Comparison of ENCODE assay signal across 8 cellular contexts in the genomic region with DNA sequence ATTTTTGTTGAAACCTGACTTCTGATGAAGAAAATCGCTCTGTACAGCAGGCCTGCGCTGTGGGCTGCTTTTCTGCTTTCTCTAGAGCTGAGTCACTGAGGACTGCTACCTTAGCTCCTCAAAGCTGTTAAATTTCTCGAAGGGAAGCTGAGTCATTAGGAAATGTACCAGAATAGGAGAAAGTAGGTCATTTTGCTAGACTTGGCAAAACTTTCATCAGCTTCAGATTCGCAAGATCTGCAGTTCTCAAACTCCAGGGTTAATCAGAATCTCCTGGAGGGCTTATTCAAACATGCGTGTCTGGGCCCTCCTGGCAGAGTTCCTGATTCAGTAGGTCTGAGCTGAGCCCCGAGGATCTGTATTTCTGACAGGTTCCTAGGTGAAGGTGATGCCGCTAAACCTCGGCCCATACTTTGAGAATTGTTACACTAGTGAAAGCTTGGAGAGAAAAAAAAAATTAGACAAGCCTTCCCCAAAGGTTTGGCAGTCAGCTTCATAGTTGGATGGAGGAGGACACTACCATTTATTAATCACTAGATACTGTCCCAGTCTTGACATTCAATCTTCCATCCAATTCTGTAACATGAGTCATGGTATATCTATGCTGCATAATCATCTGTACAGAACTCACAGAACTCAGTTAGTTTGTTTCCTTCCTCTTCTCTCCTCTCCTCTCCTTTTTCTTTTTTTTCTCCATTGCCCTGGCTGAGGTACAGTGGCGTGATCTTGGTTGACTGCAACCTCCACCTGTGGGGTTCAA.
DNase-seq lines count a peak whose midpoint lies in the region; ATAC-seq and TF ChIP-seq lines count a peak whose summit lies in the region.

No MANE protein-coding gene starts in this region.

- H3K36me3 ChIP-seq in heart right ventricle, result no peaks in the 10 kb centered on the region
- H3K36me3 ChIP-seq in naive thymus-derived CD4-positive, alpha-beta T cell (ENCODE audit: control insufficient read depth in 2 of 3, insufficient read depth in 3 of 3, low read length in 3 of 3), result no peaks in the 10 kb centered on the region

- 61 to 70% methylated on average over 9 of the region's 9 CpGs for WGBS in heart right ventricle, 2 donors

- peak; percentile 91 for DNase-seq in HFFc6
- DNase-seq in activated CD4-positive, alpha-beta T cell treated with anti-CD3 and anti-CD28 coated beads, Interleukin-2, amount 50 U/mL, for 48 hours, result peak; percentile 23 to 41
- DNase-seq in heart right ventricle, result peak in 1 of 2 donors; percentile 3
- DNase-seq in stimulated activated CD4-positive, alpha-beta T cell treated with anti-CD3 and anti-CD28 coated beads, Interleukin-2, amount 100 ng/mL, for 24 hours, result peak; percentile 24 to 31
- no peak for DNase-seq in KBM-7
- no peak for DNase-seq in GF-D8 (lab: John Stamatoyannopoulos, UW)
- DNase-seq in activated CD8-positive, alpha-beta memory T cell treated with anti-CD3 and anti-CD28 coated beads, Interleukin-2, amount 10 ng/mL, durations not matched to agents 7 days and 5 days, result no peak
- no peak for DNase-seq in naive thymus-derived CD4-positive, alpha-beta T cell

- peaks cover 0 to 17% (median 6%) of the 10 kb centered on the region in 9 donors for H3K4me1 ChIP-seq in heart right ventricle
- H3K4me1 ChIP-seq in naive thymus-derived CD4-positive, alpha-beta T cell (ENCODE audit: control insufficient read depth in 2 of 2, insufficient read depth in 2 of 2, low read length in 2 of 2), result no peaks in the 10 kb centered on the region

- no peak overlapping the region for H3K4me3 ChIP-seq in heart right ventricle
- H3K4me3 ChIP-seq in naive thymus-derived CD4-positive, alpha-beta T cell (ENCODE audit: low read length), result no peak overlapping the region

- POLR2A ChIA-PET in naive thymus-derived CD4-positive, alpha-beta T cell (lab: Charles Lee), result no interaction called here

- no peaks in the 10 kb centered on the region for H3K27me3 Mint-ChIP-seq in HFFc6 (ENCODE audit: insufficient read depth)
- peaks cover 2% of the 10 kb centered on the region for H3K27me3 Mint-ChIP-seq in activated CD8-positive, alpha-beta memory T cell treated with anti-CD3 and anti-CD28 coated beads, Interleukin-2, amount 10 ng/mL, durations not matched to agents 7 days and 5 days
- peaks cover 0 to 17% (median 0%) of the 10 kb centered on the region in 5 donors for H3K27me3 Mint-ChIP-seq in naive thymus-derived CD4-positive, alpha-beta T cell

- in situ Hi-C loops in KBM-7 (cut with MboI; ENCODE audit: low pct_unique_long_range_greater_than_20kb, low sequenced_read_pairs), result no loop called here

- H3K27ac Mint-ChIP-seq in HFFc6, result peak overlapping the region; percentile 84
- no peak overlapping the region for H3K27ac Mint-ChIP-seq in activated CD8-positive, alpha-beta memory T cell treated with anti-CD3 and anti-CD28 coated beads, Interleukin-2, amount 10 ng/mL, durations not matched to agents 7 days and 5 days
- peak overlapping the region in 1 of 9 donors; percentile 51 for H3K27ac Mint-ChIP-seq in naive thymus-derived CD4-positive, alpha-beta T cell

- no peaks in the 10 kb centered on the region for H3K36me3 Mint-ChIP-seq in HFFc6 (ENCODE audit: low read depth)
- no peaks in the 10 kb centered on the region for H3K36me3 Mint-ChIP-seq in activated CD8-positive, alpha-beta memory T cell treated with anti-CD3 and anti-CD28 coated beads, Interleukin-2, amount 10 ng/mL, durations not matched to agents 7 days and 5 days
- H3K36me3 Mint-ChIP-seq in naive thymus-derived CD4-positive, alpha-beta T cell, result peaks cover 0 to 4% (median 0%) of the 10 kb centered on the region in 5 donors

- H3K9me3 ChIP-seq in heart right ventricle, result no peaks in the 10 kb centered on the region
- H3K9me3 ChIP-seq in naive thymus-derived CD4-positive, alpha-beta T cell (ENCODE audit: control insufficient read depth in 2 of 3, low read length in 3 of 3), result no peaks in the 10 kb centered on the region

- peaks cover 22% of the 10 kb centered on the region for H3K4me1 Mint-ChIP-seq in HFFc6 (ENCODE audit: low read depth)
- H3K4me1 Mint-ChIP-seq in activated CD8-positive, alpha-beta memory T cell treated with anti-CD3 and anti-CD28 coated beads, Interleukin-2, amount 10 ng/mL, durations not matched to agents 7 days and 5 days, result peaks cover 4% of the 10 kb centered on the region
- H3K4me1 Mint-ChIP-seq in naive thymus-derived CD4-positive, alpha-beta T cell, result peaks cover 0 to 22% (median 0%) of the 10 kb centered on the region in 7 donors

- intact Hi-C loops in heart right ventricle (cut with DNase I), result no loop called here
- intact Hi-C loops in naive thymus-derived CD4-positive, alpha-beta T cell (cut with micrococcal nuclease), result loop anchor here in 1 of 2 donors (10.0 kb wide), 1 partner anchor 138 kb away; no protein-coding TSS in a partner anchor

- no peaks in the 10 kb centered on the region for H3K9me3 Mint-ChIP-seq in HFFc6
- no peaks in the 10 kb centered on the region for H3K9me3 Mint-ChIP-seq in activated CD8-positive, alpha-beta memory T cell treated with anti-CD3 and anti-CD28 coated beads, Interleukin-2, amount 10 ng/mL, durations not matched to agents 7 days and 5 days (ENCODE audit: low read depth)
- H3K9me3 Mint-ChIP-seq in naive thymus-derived CD4-positive, alpha-beta T cell, result peaks cover 0 to 9% (median 0%) of the 10 kb centered on the region in 11 donors

- ATAC-seq in heart right ventricle, result peak in 7 of 8 donors; percentile 39 to 93 (median 76)
- ATAC-seq in activated CD8-positive, alpha-beta memory T cell treated with anti-CD3 and anti-CD28 coated beads, Interleukin-2, amount 10 ng/mL, durations not matched to agents 7 days and 5 days, result no peak
- no peak for ATAC-seq in naive thymus-derived CD4-positive, alpha-beta T cell

- H3K27ac ChIP-seq in heart right ventricle, result peak overlapping the region in 1 of 10 donors; percentile 32
- H3K27ac ChIP-seq in naive thymus-derived CD4-positive, alpha-beta T cell (ENCODE audit: low read depth, low read length), result no peak overlapping the region

- CTCF ChIA-PET in activated CD8-positive, alpha-beta memory T cell treated with anti-CD3 and anti-CD28 coated beads, Interleukin-2, amount 10 ng/mL, durations not matched to agents 7 days and 5 days (lab: Charles Lee), result no interaction called here
- CTCF ChIA-PET in naive thymus-derived CD4-positive, alpha-beta T cell (lab: Charles Lee), result no interaction called here

- no peaks in the 10 kb centered on the region for H3K27me3 ChIP-seq in heart right ventricle
- H3K27me3 ChIP-seq in naive thymus-derived CD4-positive, alpha-beta T cell (ENCODE audit: control insufficient read depth in 2 of 2, insufficient read depth in 2 of 2, low read length in 2 of 2), result no peaks in the 10 kb centered on the region

- peak overlapping the region; percentile 78 for H3K4me3 Mint-ChIP-seq in HFFc6
- no peak overlapping the region for H3K4me3 Mint-ChIP-seq in activated CD8-positive, alpha-beta memory T cell treated with anti-CD3 and anti-CD28 coated beads, Interleukin-2, amount 10 ng/mL, durations not matched to agents 7 days and 5 days
- no peak overlapping the region for H3K4me3 Mint-ChIP-seq in naive thymus-derived CD4-positive, alpha-beta T cell

- no peak for TF ChIP-seq CTCF in HFFc6 (IDR thresholded peaks at IDR 0.05)
- no peak for TF ChIP-seq CTCF in heart right ventricle (IDR thresholded peaks at IDR 0.05)

Comparison
In these comparisons a context has a peak if more than half of its experiments do, and no peak if none do; other contexts are left out.
1. DNase-seq: peak in HFFc6 (single experiment), activated CD4-positive, alpha-beta T cell treated with anti-CD3 and anti-CD28 coated beads, Interleukin-2, amount 50 U/mL, for 48 hours (2 of 2) and stimulated activated CD4-positive, alpha-beta T cell treated with anti-CD3 and anti-CD28 coated beads, Interleukin-2, amount 100 ng/mL, for 24 hours (2 of 2); none in KBM-7 (single experiment), GF-D8 (single experiment), activated CD8-positive, alpha-beta memory T cell treated with anti-CD3 and anti-CD28 coated beads, Interleukin-2, amount 10 ng/mL, durations not matched to agents 7 days and 5 days (single experiment) and naive thymus-derived CD4-positive, alpha-beta T cell (0 of 9).
2. ATAC-seq: peak in heart right ventricle (7 of 8); none in activated CD8-positive, alpha-beta memory T cell treated with anti-CD3 and anti-CD28 coated beads, Interleukin-2, amount 10 ng/mL, durations not matched to agents 7 days and 5 days (single experiment) and naive thymus-derived CD4-positive, alpha-beta T cell (single experiment).